ENCODE assay signal across 12 cellular contexts in genomic region chr12:109944975-109945374, GRCh38. TPM values are rescaled to one million over a fixed set of nuclear protein-coding genes. Genes with fewer than 3 reads are reported as not detected.
DNase-seq lines count a peak whose midpoint lies in the region; ATAC-seq, FAIRE-seq and TF ChIP-seq lines count a peak whose summit lies in the region.
"Had no signal": no experiment of that assay in that cellular context is flagged by ENCODE, and none has a peak within 500 bp of the region (broad histone marks: within the 10 kb centered on the region; RNA-seq: fewer than 3 reads in every experiment).

No MANE protein-coding gene starts in this region.

- H3K36me3 Mint-ChIP-seq in neural crest cell (ENCODE audit: low read depth) = peaks cover 2% of the 10 kb centered on the region
- H3K36me3 Mint-ChIP-seq in T-helper 2 cell treated with Interferon-gamma antibody and Interleukin-4, amounts not matched to agents 5 μg/mL and 100 μg/mL, for 36 hours (ENCODE audit: low read depth) = peaks cover 58% of the 10 kb centered on the region

- TF ChIP-seq CTCF in K562 (IDR thresholded peaks at IDR 0.05 in 2 of 3, conservative IDR thresholded peaks at IDR 0.05 in 1 of 3; ENCODE audit: insufficient read depth in 2 of 3, low read depth in 1 of 3, low read length in 3 of 3) = no peak
- peak in 1 of 2 donors; percentile 20 for TF ChIP-seq CTCF in right atrium auricular region (IDR thresholded peaks at IDR 0.05)
- TF ChIP-seq CTCF in neural crest cell (conservative IDR thresholded peaks at IDR 0.05) = no peak

- H3K4me2 ChIP-seq in K562 (ENCODE audit: insufficient read depth, low read length) = no peak overlapping the region

- no peak for TF ChIP-seq RAD21 in K562 (CRISPR knock-in tag; conservative IDR thresholded peaks at IDR 0.05 in 1 of 2, IDR thresholded peaks at IDR 0.05 in 1 of 2)

- no peak overlapping the region for H2AFZ ChIP-seq in K562 (ENCODE audit: low read depth, low read length)

- no peaks in the 10 kb centered on the region for H3K9me1 ChIP-seq in K562 (ENCODE audit: control insufficient read depth, insufficient read depth, low read length)

- no TSS peak for BruUV-seq in K562 (replicated peaks; lab: Mats Ljungman, UMichigan)

- DNase-seq in ELR (ENCODE audit: low read depth) = peak; percentile 67
- DNase-seq in K562 (ENCODE audit: extremely low read depth in 1 of 4, low spot score in 3 of 4) = no peak
- no peak for DNase-seq in right atrium auricular region (ENCODE audit: low spot score)
- peak; percentile 55 for DNase-seq in neural crest cell (ENCODE audit: low read depth, low spot score)
- DNase-seq in T-helper 2 cell treated with Interferon-gamma antibody and Interleukin-4, amounts not matched to agents 5 μg/mL and 100 μg/mL, for 36 hours (ENCODE audit: low spot score) = no peak
- no peak for DNase-seq in COR-L47 (lab: John Stamatoyannopoulos, UW)
- DNase-seq: activated naive CD4-positive, alpha-beta T cell treated with anti-CD3 and anti-CD28 coated beads, Interleukin-2, amount 50 U/mL, for 16 hours; NCI-H524; T1000 had no signal

- H3K27ac Mint-ChIP-seq in neural crest cell (ENCODE audit: unreplicated experiment) = peak overlapping the region; percentile 93
- no peak overlapping the region for H3K27ac Mint-ChIP-seq in T-helper 2 cell treated with Interferon-gamma antibody and Interleukin-4, amounts not matched to agents 5 μg/mL and 100 μg/mL, for 36 hours

- peak overlapping the region; percentile 79 for H3K4me3 Mint-ChIP-seq in neural crest cell
- no peak overlapping the region for H3K4me3 Mint-ChIP-seq in T-helper 2 cell treated with Interferon-gamma antibody and Interleukin-4, amounts not matched to agents 5 μg/mL and 100 μg/mL, for 36 hours

- H4K20me1 ChIP-seq in K562 (replicated peaks; ENCODE audit: control insufficient read depth, insufficient read depth, low read length) = no peaks in the 10 kb centered on the region

- CTCF ChIA-PET in K562 (lab: Yijun Ruan, JAX; ENCODE audit: low intra/inter-chr PET ratio) = no interaction called here

- ATAC-seq in K562 = peak; percentile 49; the same call in 2 of the 3 replicates
- ATAC-seq in GM19035 (IDR thresholded peaks at IDR 0.05; ENCODE audit: unreplicated experiment) = no peak
- ATAC-seq in HG03175 (IDR thresholded peaks at IDR 0.05; ENCODE audit: unreplicated experiment) = no peak

- no peak for FAIRE-seq in K562 (lab: Jason Lieb, UNC)

- H3K27me3 ChIP-seq in K562 (ENCODE audit: control insufficient read depth in 2 of 2, insufficient read depth in 2 of 2, low read length in 2 of 2) (no peaks in the 10 kb centered on the region), right atrium auricular region (no peaks in the 10 kb centered on the region)

- peak overlapping the region in 1 of 2 experiments; percentile 78; a peak in 1 of 4 replicates for H3K9ac ChIP-seq in K562 (ENCODE audit: insufficient read depth in 1 of 2, low read depth in 2 of 2, low read length in 2 of 2)

- intact Hi-C loops in K562 (cut with micrococcal nuclease) = no loop called here

- no peaks in the 10 kb centered on the region for H3K79me2 ChIP-seq in K562 (ENCODE audit: control insufficient read depth, insufficient read depth, low read length)

- H3K4me1 ChIP-seq in K562 (replicated peaks in 1 of 2; ENCODE audit: control insufficient read depth in 2 of 2, insufficient read depth in 2 of 2, low read length in 2 of 2) (no peaks in the 10 kb centered on the region; a peak in 1 of 5 replicates), right atrium auricular region (peaks cover 0 to 55% of the 10 kb centered on the region in 2 donors)
- H3K4me1 ChIP-seq: Caco-2 had no signal

- in situ Hi-C loops in K562 (cut with MboI) = no loop called here

- H3K9me3 ChIP-seq in K562 (replicated peaks; ENCODE audit: control insufficient read depth, insufficient read depth, low read depth, low read length) (no peaks in the 10 kb centered on the region), right atrium auricular region (no peaks in the 10 kb centered on the region)
- H3K9me3 ChIP-seq: Caco-2 had no signal

- peaks cover 46% of the 10 kb centered on the region for H3K4me1 Mint-ChIP-seq in neural crest cell
- H3K4me1 Mint-ChIP-seq in T-helper 2 cell treated with Interferon-gamma antibody and Interleukin-4, amounts not matched to agents 5 μg/mL and 100 μg/mL, for 36 hours (ENCODE audit: low read depth) = peaks cover 23% of the 10 kb centered on the region

- 74% methylated on average over 12 of the region's 13 CpGs for WGBS in K562 (ENCODE audit: insufficient coverage, low coverage, missing lambda C conversion rate)

- no peak for TF ChIP-seq POLR2A in K562 (conservative IDR thresholded peaks at IDR 0.05)

- TF ChIP-seq EP300 in K562 (IDR thresholded peaks at IDR 0.05; ENCODE audit: low read length) = no peak

- H3K4me3 ChIP-seq in K562 (no peak overlapping the region), right atrium auricular region (no peak overlapping the region)

- H3K9me3 Mint-ChIP-seq in neural crest cell = no peaks in the 10 kb centered on the region
- no peaks in the 10 kb centered on the region for H3K9me3 Mint-ChIP-seq in T-helper 2 cell treated with Interferon-gamma antibody and Interleukin-4, amounts not matched to agents 5 μg/mL and 100 μg/mL, for 36 hours

- H3K27ac ChIP-seq in K562 (ENCODE audit: extremely low read depth, low read depth, low read length) = no peak overlapping the region
- H3K27ac ChIP-seq in right atrium auricular region = peak overlapping the region; percentile 12 to 40

- POLR2A ChIA-PET in K562 (lab: Yijun Ruan, JAX) = interaction anchor here (0.6 to 0.7 kb wide), 2 partner anchors 72 to 100 kb away, joined by 3 read pairs; no protein-coding TSS in a partner anchor

- H3K27me3 Mint-ChIP-seq in neural crest cell (ENCODE audit: low read depth) = no peaks in the 10 kb centered on the region
- no peaks in the 10 kb centered on the region for H3K27me3 Mint-ChIP-seq in T-helper 2 cell treated with Interferon-gamma antibody and Interleukin-4, amounts not matched to agents 5 μg/mL and 100 μg/mL, for 36 hours (ENCODE audit: low read depth)

- H3K36me3 ChIP-seq in K562 (ENCODE audit: control insufficient read depth, insufficient read depth, low read length) (peaks cover 40% of the 10 kb centered on the region; the same call in 2 of the 3 replicates), right atrium auricular region (peaks cover 14% of the 10 kb centered on the region)

RNA-seq across cellular contexts. Expression of gene TCHP, which starts 44.9 kb away (rescaled TPM):
- total RNA-seq in K562 (2011; cell fraction: chromatin; rRNA removed; ENCODE audit: low replicate concordance) = 38.1 and 49.8 TPM in 2 replicates
- 30.0 and 31.9 TPM in 2 replicates for total RNA-seq in K562 (2011; cell fraction: nucleolus; rRNA removed)
- total RNA-seq in K562 (2011; cell fraction: nucleoplasm; rRNA removed) = 33.7 and 35.5 TPM in 2 replicates
- total RNA-seq in K562 (2014; rRNA removed) = 19.7 and 27.7 TPM in 2 replicates
- total RNA-seq in K562 (2014; rRNA removed; fragmentation: Illumina TruSeq; extraction: Trizol) = 12.0 and 12.8 TPM in 2 replicates
- 19.7 and 22.4 TPM in 2 replicates for total RNA-seq in K562 (2015; rRNA removed; fragmentation: Illumina TruSeq; extraction: Trizol)
- 18.7 and 20.4 TPM in 2 replicates for total RNA-seq in K562 (2021)
- 13.7 and 15.0 TPM in 2 replicates for polyA plus RNA-seq in K562 (2011; rRNA removed)
- polyA plus RNA-seq in K562 (2011; cell fraction: cytosol; rRNA removed) = 10.1 and 10.3 TPM in 2 replicates
- 28.9 and 31.1 TPM in 2 replicates for polyA plus RNA-seq in K562 (2011; cell fraction: nucleus; rRNA removed)
- polyA plus RNA-seq in K562 (2012) = 25.7 and 29.2 TPM in 2 replicates
- 19.4 and 20.2 TPM in 2 replicates for polyA plus RNA-seq in K562 (2014; fragmentation: Illumina TruSeq; extraction: Trizol)
- 1 to 10 TPM; 3.4 to 4.7 TPM for polyA plus RNA-seq in K562 (2014; fragmentation: Nextera tagmentation; extraction: Ambion mirVana)
- 29.6 and 30.4 TPM in 2 replicates for polyA plus RNA-seq in K562 (2014; rRNA removed)
- polyA minus RNA-seq in K562 (2011; rRNA and poly(A)+ RNA removed) = 8.3 and 10.1 TPM in 2 replicates
- polyA minus RNA-seq in K562 (2011; cell fraction: cytosol; rRNA and poly(A)+ RNA removed) = 4.8 and 7.6 TPM in 2 replicates
- polyA minus RNA-seq in K562 (2011; cell fraction: nucleus; rRNA and poly(A)+ RNA removed) = 9.8 and 13.4 TPM in 2 replicates
- total RNA-seq in right atrium auricular region = 1 to 10 TPM; 6.4 to 9.4 TPM
- total RNA-seq in neural crest cell = 27.6 and 31.4 TPM in 2 replicates

RNA-seq across cellular contexts. Expression of gene GIT2, which starts 51.2 kb away (rescaled TPM):
- 114 and 164 TPM in 2 replicates for total RNA-seq in K562 (2011; cell fraction: chromatin; rRNA removed; ENCODE audit: low replicate concordance)
- 56.8 and 57.4 TPM in 2 replicates for total RNA-seq in K562 (2011; cell fraction: nucleolus; rRNA removed)
- 87.3 and 120 TPM in 2 replicates for total RNA-seq in K562 (2011; cell fraction: nucleoplasm; rRNA removed)
- total RNA-seq in K562 (2014; rRNA removed) (16.3 and 18.0 TPM in 2 replicates), K562 (2014; rRNA removed; fragmentation: Illumina TruSeq; extraction: Trizol) (23.3 and 24.0 TPM in 2 replicates), K562 (2015; rRNA removed; fragmentation: Illumina TruSeq; extraction: Trizol) (24.3 TPM in 2 replicates), K562 (2021) (23.5 and 24.7 TPM in 2 replicates), right atrium auricular region (10 to 100 TPM; 24.8 to 26.8 TPM), neural crest cell (31.1 and 36.8 TPM in 2 replicates)
- polyA plus RNA-seq in K562 (2011; rRNA removed) (27.4 and 30.4 TPM in 2 replicates), K562 (2014; fragmentation: Illumina TruSeq; extraction: Trizol) (23.7 and 26.9 TPM in 2 replicates), K562 (2014; fragmentation: Nextera tagmentation; extraction: Ambion mirVana) (1 to 10 TPM; 4.0 to 5.0 TPM), K562 (2014; rRNA removed) (20.1 and 26.2 TPM in 2 replicates)
- polyA plus RNA-seq in K562 (2011; cell fraction: cytosol; rRNA removed) = 14.5 and 18.9 TPM in 2 replicates
- polyA plus RNA-seq in K562 (2011; cell fraction: nucleus; rRNA removed) = 53.2 and 65.2 TPM in 2 replicates
- 14.2 and 18.6 TPM in 2 replicates for polyA plus RNA-seq in K562 (2012)
- 46.0 and 51.5 TPM in 2 replicates for polyA minus RNA-seq in K562 (2011; rRNA and poly(A)+ RNA removed)
- polyA minus RNA-seq in K562 (2011; cell fraction: cytosol; rRNA and poly(A)+ RNA removed) = 13.6 and 15.2 TPM in 2 replicates
- polyA minus RNA-seq in K562 (2011; cell fraction: nucleus; rRNA and poly(A)+ RNA removed) = 32.9 and 63.3 TPM in 2 replicates

RNA-seq across cellular contexts. Expression of gene ANKRD13A, which starts 54.3 kb away (rescaled TPM):
- 58.1 and 82.6 TPM in 2 replicates for total RNA-seq in K562 (2011; cell fraction: chromatin; rRNA removed; ENCODE audit: low replicate concordance)
- 46.0 and 48.2 TPM in 2 replicates for total RNA-seq in K562 (2011; cell fraction: nucleolus; rRNA removed)
- 57.3 and 80.5 TPM in 2 replicates for total RNA-seq in K562 (2011; cell fraction: nucleoplasm; rRNA removed)
- total RNA-seq in K562 (2014; rRNA removed) = 45.0 and 55.0 TPM in 2 replicates
- total RNA-seq in K562 (2014; rRNA removed; fragmentation: Illumina TruSeq; extraction: Trizol) = 40.3 and 46.8 TPM in 2 replicates
- 41.6 and 45.1 TPM in 2 replicates for total RNA-seq in K562 (2015; rRNA removed; fragmentation: Illumina TruSeq; extraction: Trizol)
- total RNA-seq in K562 (2021) = 37.7 and 41.5 TPM in 2 replicates
- polyA plus RNA-seq in K562 (2011; rRNA removed) = 47.5 and 52.0 TPM in 2 replicates
- polyA plus RNA-seq in K562 (2011; cell fraction: cytosol; rRNA removed) = 51.5 and 72.4 TPM in 2 replicates
- 85.6 and 88.3 TPM in 2 replicates for polyA plus RNA-seq in K562 (2011; cell fraction: nucleus; rRNA removed)
- 26.4 and 35.3 TPM in 2 replicates for polyA plus RNA-seq in K562 (2012)
- 33.6 and 37.6 TPM in 2 replicates for polyA plus RNA-seq in K562 (2014; fragmentation: Illumina TruSeq; extraction: Trizol)
- 1 to 10 TPM; 5.0 to 9.0 TPM for polyA plus RNA-seq in K562 (2014; fragmentation: Nextera tagmentation; extraction: Ambion mirVana)
- polyA plus RNA-seq in K562 (2014; rRNA removed) = 41.7 and 49.1 TPM in 2 replicates
- 59.6 and 62.9 TPM in 2 replicates for polyA minus RNA-seq in K562 (2011; rRNA and poly(A)+ RNA removed)
- polyA minus RNA-seq in K562 (2011; cell fraction: cytosol; rRNA and poly(A)+ RNA removed) = 23.7 and 25.3 TPM in 2 replicates
- polyA minus RNA-seq in K562 (2011; cell fraction: nucleus; rRNA and poly(A)+ RNA removed) = 22.1 and 38.8 TPM in 2 replicates
- total RNA-seq in right atrium auricular region = 10 to 100 TPM; 26.0 to 31.8 TPM
- total RNA-seq in neural crest cell = 29.5 and 30.0 TPM in 2 replicates

Comparison
In these comparisons a context has a peak if more than half of its experiments do, and no peak if none do; other contexts are left out.
1. DNase-seq: peak in ELR (single experiment) and neural crest cell (single experiment); none in K562 (0 of 4), right atrium auricular region (single experiment), T-helper 2 cell treated with Interferon-gamma antibody and Interleukin-4, amounts not matched to agents 5 μg/mL and 100 μg/mL, for 36 hours (single experiment) and COR-L47 (single experiment).